ENCODE assay signal across 8 cellular contexts in the genomic region with DNA sequence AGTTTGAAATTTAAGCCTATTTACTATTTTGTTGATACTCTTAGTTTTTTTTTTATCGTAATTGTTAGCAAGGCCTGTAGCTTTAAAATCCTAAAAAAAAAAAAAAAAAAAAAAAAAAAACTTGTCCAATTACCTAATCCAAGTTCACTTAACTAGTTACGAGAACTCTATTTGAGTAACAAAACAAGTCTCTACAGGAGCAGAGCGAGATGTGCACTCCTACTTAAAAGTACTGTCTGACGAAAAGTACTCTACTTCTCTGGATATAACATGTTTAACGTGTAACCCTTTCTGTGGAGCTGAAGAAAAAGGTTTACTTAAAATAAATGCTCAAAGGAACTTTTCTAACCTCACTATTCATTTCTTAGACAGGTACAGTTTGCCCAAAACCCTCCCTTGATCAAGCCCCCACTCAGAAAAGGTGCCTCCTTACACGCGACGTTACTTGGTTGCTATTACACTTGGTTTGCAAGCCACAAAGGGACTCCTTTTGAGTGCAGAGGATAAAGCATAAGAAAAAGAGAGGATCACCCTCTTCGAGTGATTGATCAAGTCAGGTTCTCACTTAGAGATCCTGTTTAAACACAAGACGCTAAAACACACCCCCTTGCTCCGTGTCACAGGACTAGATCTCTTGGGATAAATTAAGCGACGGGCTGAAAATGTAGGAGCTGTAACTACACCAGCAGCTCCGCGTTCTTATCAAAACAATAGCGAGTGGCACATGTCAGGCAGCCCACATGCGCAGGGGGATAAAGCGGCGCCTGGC. TPM values are rescaled to one million over a fixed set of nuclear protein-coding genes. Genes with fewer than 3 reads are reported as not detected.
DNase-seq lines count a peak whose midpoint lies in the region; ATAC-seq, FAIRE-seq and TF ChIP-seq lines count a peak whose summit lies in the region.

No MANE protein-coding gene starts in this region.

- TF ChIP-seq EP300 in Ishikawa (IDR thresholded peaks at IDR 0.05; ENCODE audit: borderline replicate concordance) = no peak

- H3K4me3 ChIP-seq in WI38 (ENCODE audit: low read depth, low read length) (peak overlapping the region; percentile 84), fibroblast of villous mesenchyme (ENCODE audit: low read depth, low read length) (peak overlapping the region; percentile 92), psoas muscle (peak overlapping the region; percentile 75)

- H3K27me3 ChIP-seq in psoas muscle (ENCODE audit: insufficient read depth in 3 of 3, low read length in 2 of 3) = no peaks in the 10 kb centered on the region

- DNase-seq in EH (ENCODE audit: low read depth) (peak; percentile 35), fibroblast of villous mesenchyme (ENCODE audit: low read depth) (peak; percentile 60), psoas muscle (no peak), frontal cortex (ENCODE audit: low spot score in 2 of 2) (no peak), MV-4-11 (lab: John Stamatoyannopoulos, UW) (no peak)

- H3K36me3 ChIP-seq in psoas muscle (ENCODE audit: insufficient read depth in 1 of 2, low read depth in 1 of 2) = no peaks in the 10 kb centered on the region

- peaks cover 12% of the 10 kb centered on the region for H3K4me1 ChIP-seq in psoas muscle

- H3K9me3 ChIP-seq in psoas muscle = no peaks in the 10 kb centered on the region

- H3K27ac ChIP-seq in psoas muscle = peak overlapping the region; percentile 99

- peak; percentile 2 for ATAC-seq in GM21381 (IDR thresholded peaks at IDR 0.05; ENCODE audit: unreplicated experiment)
- ATAC-seq in psoas muscle = no peak

- FAIRE-seq in frontal cortex (lab: Jason Lieb, UNC) = no peak

- TF ChIP-seq CTCF in WI38 (IDR thresholded peaks at IDR 0.05; ENCODE audit: low read depth, low read length) = no peak
- TF ChIP-seq CTCF in fibroblast of villous mesenchyme (IDR thresholded peaks at IDR 0.05; ENCODE audit: insufficient read depth, low read depth, low read length) = no peak
- no peak for TF ChIP-seq CTCF in psoas muscle (IDR thresholded peaks at IDR 0.05)

- no peak for TF ChIP-seq RAD21 in Ishikawa (IDR thresholded peaks at IDR 0.05; ENCODE audit: low read depth)

- intact Hi-C loops in psoas muscle (cut with DNase I) = loop anchor here in 1 of 2 donors (2.0 kb wide), 1 partner anchor 110 kb away; a partner anchor contains a TSS

- WGBS in psoas muscle, 3 donors = 2 to 5% (median 3%) methylated on average over 19 of the region's 19 CpGs

TF ChIP-seq in Ishikawa, 13 proteins besides CTCF, POLR2A, EP300 and RAD21:
- TF ChIP-seq, protein P1, sequence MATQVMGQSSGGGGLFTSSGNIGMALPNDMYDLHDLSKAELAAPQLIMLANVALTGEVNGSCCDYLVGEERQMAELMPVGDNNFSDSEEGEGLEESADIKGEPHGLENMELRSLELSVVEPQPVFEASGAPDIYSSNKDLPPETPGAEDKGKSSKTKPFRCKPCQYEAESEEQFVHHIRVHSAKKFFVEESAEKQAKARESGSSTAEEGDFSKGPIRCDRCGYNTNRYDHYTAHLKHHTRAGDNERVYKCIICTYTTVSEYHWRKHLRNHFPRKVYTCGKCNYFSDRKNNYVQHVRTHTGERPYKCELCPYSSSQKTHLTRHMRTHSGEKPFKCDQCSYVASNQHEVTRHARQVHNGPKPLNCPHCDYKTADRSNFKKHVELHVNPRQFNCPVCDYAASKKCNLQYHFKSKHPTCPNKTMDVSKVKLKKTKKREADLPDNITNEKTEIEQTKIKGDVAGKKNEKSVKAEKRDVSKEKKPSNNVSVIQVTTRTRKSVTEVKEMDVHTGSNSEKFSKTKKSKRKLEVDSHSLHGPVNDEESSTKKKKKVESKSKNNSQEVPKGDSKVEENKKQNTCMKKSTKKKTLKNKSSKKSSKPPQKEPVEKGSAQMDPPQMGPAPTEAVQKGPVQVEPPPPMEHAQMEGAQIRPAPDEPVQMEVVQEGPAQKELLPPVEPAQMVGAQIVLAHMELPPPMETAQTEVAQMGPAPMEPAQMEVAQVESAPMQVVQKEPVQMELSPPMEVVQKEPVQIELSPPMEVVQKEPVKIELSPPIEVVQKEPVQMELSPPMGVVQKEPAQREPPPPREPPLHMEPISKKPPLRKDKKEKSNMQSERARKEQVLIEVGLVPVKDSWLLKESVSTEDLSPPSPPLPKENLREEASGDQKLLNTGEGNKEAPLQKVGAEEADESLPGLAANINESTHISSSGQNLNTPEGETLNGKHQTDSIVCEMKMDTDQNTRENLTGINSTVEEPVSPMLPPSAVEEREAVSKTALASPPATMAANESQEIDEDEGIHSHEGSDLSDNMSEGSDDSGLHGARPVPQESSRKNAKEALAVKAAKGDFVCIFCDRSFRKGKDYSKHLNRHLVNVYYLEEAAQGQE (IDR thresholded peaks at IDR 0.05; ENCODE audit: low read depth) = no peak
- TF ChIP-seq, protein P2, sequence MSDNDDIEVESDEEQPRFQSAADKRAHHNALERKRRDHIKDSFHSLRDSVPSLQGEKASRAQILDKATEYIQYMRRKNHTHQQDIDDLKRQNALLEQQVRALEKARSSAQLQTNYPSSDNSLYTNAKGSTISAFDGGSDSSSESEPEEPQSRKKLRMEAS (IDR thresholded peaks at IDR 0.05) = peak; percentile 65; the same call in 1 of the 2 replicates
- TF ChIP-seq YY1 (IDR thresholded peaks at IDR 0.05; ENCODE audit: low read depth) = no peak

RNA-seq across cellular contexts. Expression of a gene that starts 2.2 kb away (rescaled TPM):
- total RNA-seq in fibroblast of villous mesenchyme (29.6 and 49.2 TPM in 2 replicates), psoas muscle (10 to 100 TPM in 3 of 4 donors, 1 to 10 TPM in 1; 7.5 to 28.3 (median 15.5) TPM), frontal cortex (18.3 TPM)
- 10 to 100 TPM in 2 of 3 donors, 1 to 10 TPM in 1; 9.3 to 16.7 (median 15.3) TPM for polyA plus RNA-seq in psoas muscle

Comparison
In these comparisons a context has a peak if more than half of its experiments do, and no peak if none do; other contexts are left out.
1. DNase-seq: peak in EH (single experiment) and fibroblast of villous mesenchyme (single experiment); none in psoas muscle (0 of 2), frontal cortex (0 of 2) and MV-4-11 (single experiment).
2. Peak in every context shown above with its lines, with median percentiles within 50 percentile points of each other: H3K4me3 ChIP-seq.